ENCODE assay signal across 8 cellular contexts in the genomic region with DNA sequence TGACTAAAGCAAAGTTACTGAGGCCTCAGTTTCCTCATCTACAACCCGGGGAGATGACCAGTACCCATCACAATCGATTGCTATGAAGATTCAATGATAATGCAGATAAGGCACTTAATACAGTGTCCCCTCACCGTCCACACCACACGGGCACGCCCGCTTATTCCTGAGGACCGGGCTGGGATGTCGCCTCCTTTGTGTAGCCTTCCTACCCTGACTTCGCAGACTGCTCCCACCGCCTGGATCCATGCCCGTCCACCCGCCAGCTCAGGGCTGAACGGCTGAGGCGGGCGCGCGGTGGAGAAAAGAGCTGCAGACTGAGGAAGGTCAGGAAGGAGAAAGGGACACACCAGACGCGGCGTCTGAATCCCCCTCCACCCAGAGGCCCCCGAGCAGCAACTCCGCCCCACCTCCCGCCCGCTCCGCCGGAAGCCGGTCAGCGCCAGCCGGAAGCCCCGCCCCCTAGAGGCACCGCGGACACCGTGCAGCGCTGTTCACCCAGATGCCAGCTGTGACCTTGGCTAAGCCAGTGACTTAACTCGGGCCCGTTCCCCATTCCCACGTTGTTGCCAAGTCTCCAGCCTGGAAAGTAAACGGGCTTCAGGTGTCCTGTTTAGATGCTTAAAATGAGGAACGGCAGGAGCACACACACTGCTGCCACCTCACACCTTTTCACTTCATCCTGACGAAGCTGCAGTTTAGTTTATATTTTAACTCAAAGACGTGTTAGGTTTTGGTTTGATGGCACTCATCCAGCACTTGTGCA.
DNase-seq lines count a peak whose midpoint lies in the region; ATAC-seq and TF ChIP-seq lines count a peak whose summit lies in the region.

A gene (minus strand): TSS at position 403 of the 766 bp plus-strand sequence.

- DNase-seq in GM12865 (ENCODE audit: low read depth), result peak; percentile 94
- peak; percentile 77 to 87 for DNase-seq in NCI-H1930 (lab: John Stamatoyannopoulos, UW)
- DNase-seq in T1000 (lab: John Stamatoyannopoulos, UW), result peak; percentile 75
- peak; percentile 94 for DNase-seq in astrocyte of the hippocampus (ENCODE audit: low read depth, low spot score)
- peak; percentile 24 to 92 (median 81) for DNase-seq in hypothalamus (lab: John Stamatoyannopoulos, UW)
- peak; percentile 93 for DNase-seq in retina

- ATAC-seq in HG02678 (IDR thresholded peaks at IDR 0.05; ENCODE audit: unreplicated experiment), result peak; percentile 94
- no peak for ATAC-seq in HG03460 (IDR thresholded peaks at IDR 0.05; ENCODE audit: unreplicated experiment)

- peak within 1 kb of the TSS; percentile 72 for H3K4me3 ChIP-seq in GM12865 (ENCODE audit: low read depth, low read length)

- TF ChIP-seq CTCF in GM12865 (IDR thresholded peaks at IDR 0.05; ENCODE audit: insufficient read depth, low read depth, low read length, missing control alignments), result peak; percentile 76
